Comparison of ENCODE assay signal across 18 cellular contexts in genomic region chr5:159448-160172, GRCh38. TPM values are rescaled to one million over a fixed set of nuclear protein-coding genes. Genes with fewer than 3 reads are reported as not detected.
DNase-seq lines count a peak whose midpoint lies in the region; ATAC-seq and TF ChIP-seq lines count a peak whose summit lies in the region.
"Had no signal": no experiment of that assay in that cellular context is flagged by ENCODE, and none has a peak within 500 bp of the region (broad histone marks: within the 10 kb centered on the region; RNA-seq: fewer than 3 reads in every experiment).

No MANE protein-coding gene starts in this region.

- WGBS in testis, 2 donors: 77 to 82% methylated on average over 19 of the region's 19 CpGs

- H3K9me3 Mint-ChIP-seq in glutamatergic neuron (ENCODE audit: unreplicated experiment): peaks cover 8% of the 10 kb centered on the region
- peaks cover 0 to 1% (median 0%) of the 10 kb centered on the region in 11 donors for H3K9me3 Mint-ChIP-seq in naive thymus-derived CD4-positive, alpha-beta T cell
- H3K9me3 Mint-ChIP-seq: T-helper 1 cell treated with Interleukin-12 subunit alpha and Interleukin-12 subunit beta and Interleukin-4 antibody, amounts not matched to agents 30 μg/mL and 1 μg/mL, for 36 hours had no signal

- CTCF ChIA-PET in naive thymus-derived CD4-positive, alpha-beta T cell (lab: Charles Lee): no interaction called here

- H3K27ac Mint-ChIP-seq in glutamatergic neuron (ENCODE audit: unreplicated experiment): no peak overlapping the region
- H3K27ac Mint-ChIP-seq in naive thymus-derived CD4-positive, alpha-beta T cell: peak overlapping the region in 1 of 9 donors; percentile 33
- H3K27ac Mint-ChIP-seq: T-helper 1 cell treated with Interleukin-12 subunit alpha and Interleukin-12 subunit beta and Interleukin-4 antibody, amounts not matched to agents 30 μg/mL and 1 μg/mL, for 36 hours had no signal

- POLR2A ChIA-PET in naive thymus-derived CD4-positive, alpha-beta T cell (lab: Charles Lee): no interaction called here

- H3K36me3 ChIP-seq in right atrium auricular region: no peaks in the 10 kb centered on the region
- H3K36me3 ChIP-seq in testis (ENCODE audit: low read depth, missing control alignments): no peaks in the 10 kb centered on the region
- no peaks in the 10 kb centered on the region for H3K36me3 ChIP-seq in naive thymus-derived CD4-positive, alpha-beta T cell (ENCODE audit: control insufficient read depth in 2 of 3, insufficient read depth in 3 of 3, low read length in 3 of 3)
- H3K36me3 ChIP-seq: vagina had no signal

- ATAC-seq in naive thymus-derived CD4-positive, alpha-beta T cell: no peak
- ATAC-seq: left colon had no signal

- H3K4me3 Mint-ChIP-seq in glutamatergic neuron (ENCODE audit: unreplicated experiment): no peak overlapping the region
- no peak overlapping the region for H3K4me3 Mint-ChIP-seq in naive thymus-derived CD4-positive, alpha-beta T cell
- H3K4me3 Mint-ChIP-seq: T-helper 1 cell treated with Interleukin-12 subunit alpha and Interleukin-12 subunit beta and Interleukin-4 antibody, amounts not matched to agents 30 μg/mL and 1 μg/mL, for 36 hours had no signal

- intact Hi-C loops in cardiac septum (cut with DNase I): no loop called here
- intact Hi-C loops in testis (cut with DNase I; ENCODE audit: low total_unique reads): no loop called here
- intact Hi-C loops in naive thymus-derived CD4-positive, alpha-beta T cell (cut with micrococcal nuclease): no loop called here

- H3K27me3 Mint-ChIP-seq in glutamatergic neuron (ENCODE audit: unreplicated experiment): peaks cover 8% of the 10 kb centered on the region
- H3K27me3 Mint-ChIP-seq in naive thymus-derived CD4-positive, alpha-beta T cell: peaks cover 3 to 30% (median 20%) of the 10 kb centered on the region in 5 donors

- DNase-seq in cardiac septum (ENCODE audit: low spot score) (peak; percentile 22), right atrium auricular region (ENCODE audit: low spot score) (no peak), UCSD-AML1 (lab: John Stamatoyannopoulos, UW; ENCODE audit: unreplicated experiment) (peak; percentile 51), glutamatergic neuron (peak; percentile 12), testis (peak; percentile 12), islet precursor cell (no peak), GOT3 (lab: John Stamatoyannopoulos, UW) (no peak)
- no peak for DNase-seq in naive thymus-derived CD4-positive, alpha-beta T cell
- DNase-seq: activated CD4-positive, alpha-beta T cell treated with anti-CD3 and anti-CD28 coated beads, Interleukin-2, amount 50 U/mL, for 4 hours; activated naive CD4-positive, alpha-beta T cell treated with Interleukin-2 at 50 U/mL for 16 hours; cortex of kidney; Kasumi-1; NCI-H2107; stimulated activated CD4-positive, alpha-beta T cell treated with anti-CD3 and anti-CD28 coated beads, Interleukin-15, amount 100 ng/mL, for 24 hours had no signal

- H3K27ac ChIP-seq in right atrium auricular region: no peak overlapping the region
- no peak overlapping the region for H3K27ac ChIP-seq in testis
- H3K27ac ChIP-seq in naive thymus-derived CD4-positive, alpha-beta T cell (ENCODE audit: low read depth, low read length): no peak overlapping the region
- H3K27ac ChIP-seq: vagina had no signal

- no peak for TF ChIP-seq CTCF in right atrium auricular region (IDR thresholded peaks at IDR 0.05)
- no peak for TF ChIP-seq CTCF in glutamatergic neuron (IDR thresholded peaks at IDR 0.05; ENCODE audit: partially characterized antibody, unreplicated experiment)
- no peak for TF ChIP-seq CTCF in testis (IDR thresholded peaks at IDR 0.05)

- H3K27me3 ChIP-seq in right atrium auricular region (no peaks in the 10 kb centered on the region), testis (no peaks in the 10 kb centered on the region)
- H3K27me3 ChIP-seq in naive thymus-derived CD4-positive, alpha-beta T cell (ENCODE audit: control insufficient read depth in 2 of 2, insufficient read depth in 2 of 2, low read length in 2 of 2): no peaks in the 10 kb centered on the region
- H3K27me3 ChIP-seq: vagina had no signal

- no peak overlapping the region for H3K4me3 ChIP-seq in right atrium auricular region
- H3K4me3 ChIP-seq in testis: no peak overlapping the region
- no peak overlapping the region for H3K4me3 ChIP-seq in naive thymus-derived CD4-positive, alpha-beta T cell (ENCODE audit: low read length)
- H3K4me3 ChIP-seq: vagina had no signal

- peaks cover 8% of the 10 kb centered on the region for H3K36me3 Mint-ChIP-seq in glutamatergic neuron (ENCODE audit: unreplicated experiment)
- no peaks in the 10 kb centered on the region for H3K36me3 Mint-ChIP-seq in naive thymus-derived CD4-positive, alpha-beta T cell

- H3K4me1 ChIP-seq in right atrium auricular region (no peaks in the 10 kb centered on the region), testis (no peaks in the 10 kb centered on the region)
- H3K4me1 ChIP-seq in naive thymus-derived CD4-positive, alpha-beta T cell (ENCODE audit: control insufficient read depth in 2 of 2, insufficient read depth in 2 of 2, low read length in 2 of 2): no peaks in the 10 kb centered on the region
- H3K4me1 ChIP-seq: vagina had no signal

- no peak for TF ChIP-seq POLR2A in testis (IDR thresholded peaks at IDR 0.05)

- peaks cover 9% of the 10 kb centered on the region for H3K4me1 Mint-ChIP-seq in glutamatergic neuron (ENCODE audit: low read depth, unreplicated experiment)
- no peaks in the 10 kb centered on the region for H3K4me1 Mint-ChIP-seq in naive thymus-derived CD4-positive, alpha-beta T cell

- no peaks in the 10 kb centered on the region for H3K9me3 ChIP-seq in right atrium auricular region
- no peaks in the 10 kb centered on the region for H3K9me3 ChIP-seq in testis
- no peaks in the 10 kb centered on the region for H3K9me3 ChIP-seq in naive thymus-derived CD4-positive, alpha-beta T cell (ENCODE audit: control insufficient read depth in 2 of 3, low read length in 3 of 3)
- H3K9me3 ChIP-seq: vagina had no signal

RNA-seq across cellular contexts. Expression of gene LRRC14B, which starts 31.7 kb away (rescaled TPM):
- 8.5 TPM for total RNA-seq in cardiac septum
- total RNA-seq in right atrium auricular region: 10 to 100 TPM in 1 of 2 donors, 1 to 10 TPM in 1; 7.7 to 51.0 TPM
- total RNA-seq in glutamatergic neuron (ENCODE audit: unreplicated experiment): not detected
- under 1 TPM; 0.93 to 0.94 TPM for total RNA-seq in testis
- polyA plus RNA-seq in testis (ENCODE audit: insufficient read depth, low read depth, low replicate concordance): 0.33 TPM
- total RNA-seq in naive thymus-derived CD4-positive, alpha-beta T cell: not detected
- polyA plus RNA-seq in naive thymus-derived CD4-positive, alpha-beta T cell: under 1 TPM in 1 of 2 donors, not detected in 1; 0.51 TPM
- total RNA-seq: left colon, vagina had no signal
- polyA plus RNA-seq: neural cell had no signal

RNA-seq across cellular contexts. Expression of gene CCDC127, which starts 58.3 kb away (rescaled TPM):
- 9.6 TPM for total RNA-seq in cardiac septum
- 1 to 10 TPM; 5.6 to 7.1 TPM for total RNA-seq in right atrium auricular region
- total RNA-seq in glutamatergic neuron (ENCODE audit: unreplicated experiment): 11.9 TPM
- 1 to 10 TPM; 6.6 to 6.7 TPM for total RNA-seq in testis
- polyA plus RNA-seq in testis (ENCODE audit: insufficient read depth, low read depth, low replicate concordance): 6.9 TPM
- 1 to 10 TPM; 2.9 to 9.7 (median 6.5) TPM for total RNA-seq in naive thymus-derived CD4-positive, alpha-beta T cell
- 1 to 10 TPM; 5.2 to 5.6 TPM for polyA plus RNA-seq in naive thymus-derived CD4-positive, alpha-beta T cell

RNA-seq across cellular contexts. Expression of gene SDHA, which starts 58.5 kb away (rescaled TPM):
- total RNA-seq in cardiac septum (580 TPM), right atrium auricular region (100 to 1,000 TPM; 242 to 366 TPM), glutamatergic neuron (ENCODE audit: unreplicated experiment) (81.3 TPM), testis (100 to 1,000 TPM in 1 of 2 donors, 10 to 100 TPM in 1; 96.9 to 107 TPM)
- 195 TPM for polyA plus RNA-seq in testis (ENCODE audit: insufficient read depth, low read depth, low replicate concordance)
- total RNA-seq in naive thymus-derived CD4-positive, alpha-beta T cell: 100 to 1,000 TPM; 120 to 180 (median 148) TPM
- 100 to 1,000 TPM; 185 to 205 TPM for polyA plus RNA-seq in naive thymus-derived CD4-positive, alpha-beta T cell

Comparison
In these comparisons a context has a peak if more than half of its experiments do, and no peak if none do; other contexts are left out.
1. DNase-seq: peak in cardiac septum (single experiment), UCSD-AML1 (single experiment), glutamatergic neuron (single experiment) and testis (single experiment); none in right atrium auricular region (single experiment), islet precursor cell (single experiment), naive thymus-derived CD4-positive, alpha-beta T cell (0 of 9) and GOT3 (single experiment).